Comparison of ENCODE assay signal across 1 cellular context in genomic region chr18:48673456-48674197, GRCh38.
TF ChIP-seq lines count a peak whose summit lies in the region.

No MANE protein-coding gene starts in this region.

TF ChIP-seq in K562, 482 proteins besides CTCF, POLR2A, EP300 and RAD21 (continued from another document):
- TF ChIP-seq USF2 (CRISPR knock-in tag; IDR thresholded peaks at IDR 0.05) (peak; percentile 75), RAD51 (IDR thresholded peaks at IDR 0.05; ENCODE audit: borderline replicate concordance, low read depth) (peak; percentile 50; the same call in 1 of the 2 replicates), ZC3H4 (CRISPR knock-in tag; IDR thresholded peaks at IDR 0.05; ENCODE audit: borderline replicate concordance) (no peak), ZNF23 (CRISPR knock-in tag; IDR thresholded peaks at IDR 0.05) (no peak), USF1 (CRISPR knock-in tag; IDR thresholded peaks at IDR 0.05) (peak; percentile 82), PRDM10 (IDR thresholded peaks at IDR 0.05; ENCODE audit: partially characterized antibody) (peak; percentile 88), KLF16 (IDR thresholded peaks at IDR 0.05) (no peak), MGA (IDR thresholded peaks at IDR 0.05) (peak; percentile 45; the same call in 1 of the 2 replicates), TSC22D4 (tag; IDR thresholded peaks at IDR 0.05) (no peak), ZKSCAN3 (CRISPR knock-in tag; IDR thresholded peaks at IDR 0.05) (no peak), POLR2AphosphoS2 (IDR thresholded peaks at IDR 0.05; ENCODE audit: low read length) (no peak), CBX1 (IDR thresholded peaks at IDR 0.05; ENCODE audit: low read depth) (no peak), L3MBTL2 (IDR thresholded peaks at IDR 0.05) (peak; percentile 53; the same call in 1 of the 2 replicates), SMAD1 (IDR thresholded peaks at IDR 0.05; ENCODE audit: low read depth, low read length, partially characterized antibody) (no peak), SAFB (IDR thresholded peaks at IDR 0.05; ENCODE audit: borderline replicate concordance, low read depth, low read length) (no peak), NFYB (IDR thresholded peaks at IDR 0.05; ENCODE audit: extremely low read depth, insufficient read length) (peak; percentile 77), KAT2B (IDR thresholded peaks at IDR 0.05; ENCODE audit: low read depth, low read length) (no peak), E2F6 (IDR thresholded peaks at IDR 0.05; ENCODE audit: borderline replicate concordance in 1 of 2, extremely low read depth in 1 of 2, insufficient read depth in 1 of 2, insufficient read length in 1 of 2, low read depth in 1 of 2, low read length in 1 of 2, poor library complexity in 1 of 2, severe bottlenecking in 1 of 2) (peak; percentile 51 to 91)
